Comparison of ENCODE assay signal across 8 cellular contexts in the genomic region with DNA sequence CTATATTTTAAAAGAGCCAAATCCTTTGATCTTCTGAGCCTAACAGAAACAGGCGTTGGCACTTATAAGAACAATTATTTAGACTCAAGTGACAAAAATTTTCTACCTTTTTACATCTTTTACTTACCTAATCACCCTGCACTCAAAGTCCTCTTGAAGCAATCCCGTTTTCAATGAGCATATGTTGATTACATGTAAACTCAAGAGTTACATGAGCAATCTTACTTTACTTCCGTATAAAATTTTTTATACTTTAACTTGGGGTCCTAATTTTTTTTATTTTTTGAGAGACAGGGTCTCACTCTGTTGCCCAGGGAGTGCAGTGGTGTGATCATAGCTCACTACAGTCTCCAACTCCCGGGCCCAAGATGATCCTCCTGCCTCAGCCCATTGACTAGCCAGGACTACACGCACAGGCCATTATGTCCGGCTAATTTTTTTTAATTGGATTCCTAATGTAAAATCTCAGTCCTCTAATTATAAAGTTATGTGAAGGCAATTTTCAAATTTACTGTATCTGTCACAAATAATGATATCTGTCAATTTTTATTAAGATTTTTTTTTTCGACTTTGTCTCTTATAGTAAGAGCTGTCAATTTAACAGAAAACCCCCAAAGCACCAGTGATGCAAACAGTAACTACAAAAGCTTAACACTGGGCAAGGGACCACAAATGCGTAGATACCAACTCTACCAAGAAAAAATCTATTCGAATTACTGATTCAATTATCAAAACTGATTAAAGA. TPM values are rescaled to one million over a fixed set of nuclear protein-coding genes. Genes with fewer than 3 reads are reported as not detected.
A peak's percentile ranks its signal among the peaks of the same experiment; 100 is the strongest.
DNase-seq lines count a peak whose midpoint lies in the region; ATAC-seq, FAIRE-seq and TF ChIP-seq lines count a peak whose summit lies in the region.

No MANE protein-coding gene starts in this region.

- H3K14ac ChIP-seq in H1 (ENCODE audit: insufficient read length): no peak overlapping the region

- no peak overlapping the region for H4K91ac ChIP-seq in H1 (replicated peaks; ENCODE audit: insufficient read length, low read length)

- H3K27me3 ChIP-seq in Caco-2 (replicated peaks; ENCODE audit: control insufficient read depth, insufficient read depth, low read length) (no peaks in the 10 kb centered on the region), H1 (replicated peaks in 1 of 4; ENCODE audit: control insufficient read depth in 3 of 4, extremely low read depth in 1 of 4, insufficient read depth in 3 of 4, low read length in 3 of 4) (no peaks in the 10 kb centered on the region), osteoblast (ENCODE audit: insufficient read depth, low read length) (no peaks in the 10 kb centered on the region)

- ATAC-seq in HG02870 (IDR thresholded peaks at IDR 0.05; ENCODE audit: unreplicated experiment): no peak

- TF ChIP-seq CTCF in Caco-2 (IDR thresholded peaks at IDR 0.05; ENCODE audit: insufficient read depth in 1 of 2, low read depth in 1 of 2, low read length in 1 of 2, severe bottlenecking in 1 of 2, unreplicated experiment in 1 of 2) (no peak), OCI-LY7 (conservative IDR thresholded peaks at IDR 0.05; ENCODE audit: low read length) (no peak), H1 (IDR thresholded peaks at IDR 0.05; ENCODE audit: control extremely low read depth in 1 of 3, insufficient read depth in 1 of 3, low read depth in 1 of 3, low read length in 3 of 3) (no peak), osteoblast (IDR thresholded peaks at IDR 0.05; ENCODE audit: extremely low read depth, low read depth, low read length) (no peak)

- peaks cover 60% of the 10 kb centered on the region for H4K20me1 ChIP-seq in OCI-LY7 (ENCODE audit: insufficient read depth, low read length)
- peaks cover 28 to 48% of the 10 kb centered on the region in 2 experiments for H4K20me1 ChIP-seq in H1 (replicated peaks in 1 of 2; ENCODE audit: control insufficient read depth in 1 of 2, insufficient read depth in 2 of 2, low read length in 2 of 2)
- H4K20me1 ChIP-seq in osteoblast (ENCODE audit: insufficient read depth, low read length): peaks cover 58% of the 10 kb centered on the region

- H3K4me3 ChIP-seq in Caco-2 (ENCODE audit: low read depth, low read length) (peak overlapping the region; percentile 98), OCI-LY7 (ENCODE audit: low read depth, low read length, poor library complexity, severe bottlenecking) (peak overlapping the region; percentile 98), H1 (ENCODE audit: extremely low read depth in 1 of 4, insufficient read depth in 2 of 4, low read depth in 3 of 4, low read length in 4 of 4) (peak overlapping the region; percentile 30 to 97 (median 88); a peak in 6 of 8 replicates), osteoblast (ENCODE audit: insufficient read depth, low read length) (peak overlapping the region; percentile 99)

- H3K36me3 Mint-ChIP-seq in Caco-2 (ENCODE audit: insufficient read depth, unreplicated experiment): peaks cover 80% of the 10 kb centered on the region

- peaks cover 2% of the 10 kb centered on the region; the same call in 1 of the 2 replicates for H3K79me1 ChIP-seq in H1 (ENCODE audit: low read depth, low read length)

- no TSS peak for BruUV-seq in Caco-2 (replicated peaks; lab: Mats Ljungman, UMichigan)
- BruUV-seq in OCI-LY7 (replicated peaks; lab: Mats Ljungman, UMichigan): no TSS peak

- no peaks in the 10 kb centered on the region for H3K27me3 Mint-ChIP-seq in Caco-2 (ENCODE audit: insufficient read depth, unreplicated experiment)

- CTCF ChIA-PET in Caco-2 (lab: Charles Lee) (no interaction called here), OCI-LY7 (lab: Charles Lee; ENCODE audit: unreplicated experiment) (no interaction called here), H1 (lab: Charles Lee; ENCODE audit: partially characterized antibody) (interaction anchor here (0.8 to 3.8 kb wide), 5 partner anchors 88 to 192 kb away, joined by 3 to 16 read pairs (median 4); no protein-coding TSS in a partner anchor)

- H3K4me2 ChIP-seq in OCI-LY7 (ENCODE audit: low read length) (peak overlapping the region; percentile 83), H1 (ENCODE audit: insufficient read depth in 1 of 2, low read depth in 2 of 2, low read length in 2 of 2) (peak overlapping the region; percentile 75 to 97), osteoblast (ENCODE audit: insufficient read depth, low read length) (peak overlapping the region; percentile 80)

- no peak overlapping the region for H3K23ac ChIP-seq in H1 (ENCODE audit: insufficient read length)

- H2AFZ ChIP-seq in OCI-LY7 (ENCODE audit: low read length) (no peak overlapping the region), H1 (ENCODE audit: low read length) (no peak overlapping the region), osteoblast (ENCODE audit: low read length) (no peak overlapping the region)

- peak overlapping the region; percentile 97 for H3K27ac Mint-ChIP-seq in Caco-2 (ENCODE audit: unreplicated experiment)

- H3K79me2 ChIP-seq in OCI-LY7 (ENCODE audit: insufficient read depth, low read depth, low read length): peaks cover 70% of the 10 kb centered on the region
- H3K79me2 ChIP-seq in H1 (ENCODE audit: control insufficient read depth in 1 of 2, insufficient read depth in 2 of 2, low read length in 2 of 2): peaks cover 39 to 71% of the 10 kb centered on the region in 2 experiments
- peaks cover 70% of the 10 kb centered on the region for H3K79me2 ChIP-seq in osteoblast (ENCODE audit: insufficient read depth, low read length)

- H3K9me2 ChIP-seq in OCI-LY7 (ENCODE audit: insufficient read depth, low read length): no peaks in the 10 kb centered on the region

- no peak overlapping the region for H2AK5ac ChIP-seq in H1 (ENCODE audit: low read depth, low read length)

- H4K8ac ChIP-seq in H1 (ENCODE audit: extremely low read depth, insufficient read depth, low read length): no peak overlapping the region

- H2BK12ac ChIP-seq in H1 (ENCODE audit: low read depth, low read length): no peak overlapping the region

- H3K9ac ChIP-seq in H1 (replicated peaks in 1 of 4; ENCODE audit: extremely low read depth in 1 of 4, low read depth in 3 of 4, low read length in 3 of 4): no peak overlapping the region

- H3K56ac ChIP-seq in H1 (replicated peaks; ENCODE audit: insufficient read length, low read depth, low read length): no peak overlapping the region

- no peak overlapping the region for H3K18ac ChIP-seq in H1 (ENCODE audit: extremely low read depth, low read length)

- peak overlapping the region; percentile 98 for H3K4me3 Mint-ChIP-seq in Caco-2 (ENCODE audit: unreplicated experiment)

- no peak for FAIRE-seq in H1 (lab: Jason Lieb, UNC)
- FAIRE-seq in GM12891 (lab: Jason Lieb, UNC): no peak

- H3K9me3 ChIP-seq in Caco-2 (no peaks in the 10 kb centered on the region), OCI-LY7 (ENCODE audit: low read length) (no peaks in the 10 kb centered on the region), H1 (ENCODE audit: insufficient read depth in 2 of 2, low read depth in 1 of 2, low read length in 1 of 2) (no peaks in the 10 kb centered on the region), osteoblast (ENCODE audit: low read depth, low read length) (no peaks in the 10 kb centered on the region)

- no peak overlapping the region for H2BK20ac ChIP-seq in H1 (ENCODE audit: low read length)

- no peak overlapping the region for H3K4ac ChIP-seq in H1 (replicated peaks; ENCODE audit: insufficient read length, low read depth, low read length)

- H3K23me2 ChIP-seq in H1 (ENCODE audit: low read depth, low read length): peaks cover 6% of the 10 kb centered on the region

- H2BK5ac ChIP-seq in H1 (ENCODE audit: low read depth, low read length): no peak overlapping the region

- 59% methylated on average over 9 of the region's 9 CpGs; no CpG with 5 or more reads in 1 of the 2 experiments for WGBS in H1 (ENCODE audit: extremely low coverage in 1 of 2, insufficient coverage in 1 of 2, insufficient read length in 1 of 2, insufficient replicate concordance in 2 of 2, low coverage in 1 of 2, low lambda C conversion rate in 2 of 2, missing lambda C conversion rate in 1 of 2), 2 experiments

- H3K27ac ChIP-seq in OCI-LY7 (ENCODE audit: low read depth, low read length, poor library complexity, severe bottlenecking): peak overlapping the region; percentile 3
- no peak overlapping the region for H3K27ac ChIP-seq in H1 (ENCODE audit: low read depth, low read length)
- peak overlapping the region; percentile 92 for H3K27ac ChIP-seq in osteoblast (ENCODE audit: low read depth, low read length)

- TF ChIP-seq RAD21 in H1 (IDR thresholded peaks at IDR 0.05 in 1 of 2, conservative IDR thresholded peaks at IDR 0.05 in 1 of 2; ENCODE audit: low read depth in 2 of 2, low read length in 2 of 2): no peak

- no peak overlapping the region for H2BK120ac ChIP-seq in H1 (replicated peaks; ENCODE audit: low read depth, low read length)

- POLR2A ChIA-PET in Caco-2 (lab: Charles Lee) (no interaction called here), OCI-LY7 (lab: Charles Lee) (interaction anchor here (0.5 to 1.4 kb wide), 6 partner anchors 9 to 539 kb away, joined by 3 to 4 read pairs (median 3); no protein-coding TSS in a partner anchor), H1 (lab: Charles Lee; ENCODE audit: partially characterized antibody) (interaction anchor here (0.6 to 5.7 kb wide), 7 partner anchors 19 to 260 kb away, joined by 3 to 40 read pairs (median 3); a partner anchor contains a TSS)

- no peak overlapping the region for H2BK15ac ChIP-seq in H1 (ENCODE audit: low read length)

- TF ChIP-seq POLR2A in H1 (IDR thresholded peaks at IDR 0.05; ENCODE audit: control extremely low read depth in 1 of 2, low read depth in 2 of 2, low read length in 2 of 2): no peak
- no peak for TF ChIP-seq POLR2A in GM12891 (IDR thresholded peaks at IDR 0.05; ENCODE audit: low read depth, low read length)

- intact Hi-C loops in Caco-2 (cut with micrococcal nuclease; ENCODE audit: unreplicated experiment): no loop called here
- intact Hi-C loops in OCI-LY7 (cut with micrococcal nuclease; ENCODE audit: unreplicated experiment): no loop called here

- H3K4me1 ChIP-seq in Caco-2 (peaks cover 43% of the 10 kb centered on the region), OCI-LY7 (ENCODE audit: insufficient read depth, low read length, poor library complexity, severe bottlenecking) (peaks cover 64% of the 10 kb centered on the region), H1 (replicated peaks in 1 of 4; ENCODE audit: control insufficient read depth in 3 of 4, insufficient read depth in 4 of 4, low read length in 3 of 4) (peaks cover 6 to 24% (median 19%) of the 10 kb centered on the region in 4 experiments; a peak in 6 of 7 replicates), osteoblast (ENCODE audit: insufficient read depth, low read length) (peaks cover 48% of the 10 kb centered on the region)

- H3K9me3 Mint-ChIP-seq in Caco-2 (ENCODE audit: unreplicated experiment): no peaks in the 10 kb centered on the region

- no peak for DNase-seq in Caco-2
- no peak for DNase-seq in OCI-LY7 (ENCODE audit: low spot score)
- no peak for DNase-seq in H1 (ENCODE audit: low read depth in 1 of 2, low spot score in 2 of 2)
- no peak for DNase-seq in osteoblast (ENCODE audit: insufficient read length, low spot score, missing footprints)
- DNase-seq in AML-193 (lab: John Stamatoyannopoulos, UW): no peak
- DNase-seq in effector CD4-positive, alpha-beta T cell: no peak
- no peak for DNase-seq in GM12891 (ENCODE audit: insufficient read length, low spot score)

- H3K36me3 ChIP-seq in Caco-2 (ENCODE audit: control insufficient read depth, insufficient read depth, low read length): 0 out of 2 replicates have a peak, but pooled peaks cover 2% of the 10 kb centered on the region
- peaks cover 67% of the 10 kb centered on the region for H3K36me3 ChIP-seq in OCI-LY7 (ENCODE audit: insufficient read depth, low read length)
- H3K36me3 ChIP-seq in H1 (ENCODE audit: control insufficient read depth in 2 of 4, insufficient read depth in 4 of 4, low read length in 3 of 4): peaks cover 0 to 34% (median 5%) of the 10 kb centered on the region in 4 experiments; a peak in 5 of 8 replicates
- H3K36me3 ChIP-seq in osteoblast (ENCODE audit: insufficient read depth, low read length): peaks cover 31% of the 10 kb centered on the region

- peaks cover 37% of the 10 kb centered on the region for H3K4me1 Mint-ChIP-seq in Caco-2 (ENCODE audit: low read depth, unreplicated experiment)

- no peak overlapping the region for H4K5ac ChIP-seq in H1 (ENCODE audit: insufficient read length, low read depth, low read length)

- TF ChIP-seq EP300 in H1 (IDR thresholded peaks at IDR 0.05; ENCODE audit: borderline replicate concordance in 1 of 2, low read depth in 2 of 2, low read length in 2 of 2): no peak

RNA-seq across cellular contexts. Expression of a gene that starts 2.2 kb away (rescaled TPM):
- total RNA-seq in Caco-2 (2022) (806 and 843 TPM in 2 replicates), OCI-LY7 (2022) (562 and 598 TPM in 2 replicates), osteoblast (548 and 592 TPM in 2 replicates)
- 407 and 572 TPM in 2 replicates for total RNA-seq in OCI-LY7 (2014; rRNA removed; shearing (Covaris generic))
- 456 and 476 TPM in 2 replicates for total RNA-seq in H1 (2021; fragmentation: NEBNext Ultra II Directional; extraction: Animal tissue kit (Norgen Biotek cat#: 25700))
- polyA plus RNA-seq in H1 (2011; rRNA removed): 137 and 333 TPM in 2 replicates
- 433 TPM for polyA plus RNA-seq in H1 (2011; cell fraction: cytosol; rRNA removed)
- 26.8 TPM for polyA plus RNA-seq in H1 (2011; cell fraction: nucleus; rRNA removed)
- 289 to 574 TPM (median 317 TPM) in 4 replicates for polyA plus RNA-seq in H1 (2012, experiment 1 of 2)
- polyA plus RNA-seq in H1 (2012, experiment 2 of 2): 276 TPM
- polyA plus RNA-seq in H1 (2013, experiment 1 of 2): 270 TPM
- polyA plus RNA-seq in H1 (2013, experiment 2 of 2): 276 TPM
- polyA minus RNA-seq in H1 (2011; rRNA and poly(A)+ RNA removed): 58.3 and 61.2 TPM in 2 replicates
- polyA minus RNA-seq in H1 (2011; cell fraction: cytosol; rRNA and poly(A)+ RNA removed): 82.9 TPM
- polyA minus RNA-seq in H1 (2011; cell fraction: nucleus; rRNA and poly(A)+ RNA removed): 70.2 TPM
- 406 TPM for polyA plus RNA-seq in GM12891 (2012; ENCODE audit: low read depth, missing spikeins)

RNA-seq across cellular contexts. Expression of a gene that starts 19.1 kb away (rescaled TPM):
- total RNA-seq in Caco-2 (2022): 0.46 and 0.79 TPM in 2 replicates
- total RNA-seq in OCI-LY7 (2014; rRNA removed; shearing (Covaris generic)): 0.08 TPM in 1 of 2 replicates, not detected in the other
- 0.68 and 0.72 TPM in 2 replicates for total RNA-seq in OCI-LY7 (2022)
- 0.27 and 0.28 TPM in 2 replicates for total RNA-seq in H1 (2021; fragmentation: NEBNext Ultra II Directional; extraction: Animal tissue kit (Norgen Biotek cat#: 25700))
- not detected in 2 replicates for polyA plus RNA-seq in H1 (2011; rRNA removed)
- not detected for polyA plus RNA-seq in H1 (2011; cell fraction: cytosol; rRNA removed)
- 0.20 TPM for polyA plus RNA-seq in H1 (2011; cell fraction: nucleus; rRNA removed)
- polyA plus RNA-seq in H1 (2012, experiment 1 of 2): 0.21 TPM in 1 of 4 replicates, not detected in the others
- not detected for polyA plus RNA-seq in H1 (2012, experiment 2 of 2)
- 0.08 TPM for polyA plus RNA-seq in H1 (2013, experiment 1 of 2)
- polyA plus RNA-seq in H1 (2013, experiment 2 of 2): 0.11 TPM
- polyA minus RNA-seq in H1 (2011; rRNA and poly(A)+ RNA removed): not detected in 2 replicates
- polyA minus RNA-seq in H1 (2011; cell fraction: cytosol; rRNA and poly(A)+ RNA removed): not detected
- 0.90 TPM for polyA minus RNA-seq in H1 (2011; cell fraction: nucleus; rRNA and poly(A)+ RNA removed)
- total RNA-seq in osteoblast: 0.59 and 0.72 TPM in 2 replicates
- polyA plus RNA-seq in GM12891 (2012; ENCODE audit: low read depth, missing spikeins): 0.06 TPM
